ENCODE assay signal across 8 cellular contexts in the genomic region with DNA sequence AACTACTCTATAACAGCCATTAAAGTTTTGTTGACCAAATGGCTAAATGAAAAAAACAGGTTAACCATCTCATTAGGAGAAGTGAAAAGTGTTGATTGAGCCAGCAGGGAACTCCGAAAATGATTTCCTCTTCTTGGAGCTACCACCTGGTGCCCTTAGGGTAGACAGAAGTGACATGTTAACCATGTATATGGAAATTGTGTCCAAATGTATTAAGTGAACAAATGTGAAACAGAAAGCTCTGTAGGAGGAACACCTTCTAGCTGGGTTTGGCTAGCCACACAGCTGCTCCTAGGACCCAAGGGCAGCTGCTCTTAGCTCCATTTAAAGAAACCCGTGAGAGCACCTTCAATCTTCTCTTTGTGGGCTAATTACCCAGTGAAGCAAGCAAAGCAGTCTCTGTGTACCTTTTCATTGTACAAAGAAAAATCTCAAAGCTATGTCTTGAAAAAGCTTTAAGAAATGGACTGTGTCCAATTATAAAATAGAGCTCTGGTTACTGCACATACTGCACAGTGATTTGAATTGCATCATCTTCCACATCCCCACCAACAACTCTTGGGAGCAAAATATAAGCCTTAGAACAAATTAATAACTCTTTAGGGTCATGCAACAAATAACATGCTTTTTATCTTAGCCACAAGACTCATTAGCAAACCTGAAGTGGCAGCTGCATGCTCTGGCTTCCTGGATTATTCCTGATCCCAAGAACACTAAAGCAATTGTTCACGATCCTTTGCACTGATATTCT. TPM values are rescaled to one million over a fixed set of nuclear protein-coding genes. Genes with fewer than 3 reads are reported as not detected.
DNase-seq lines count a peak whose midpoint lies in the region; ATAC-seq, FAIRE-seq and TF ChIP-seq lines count a peak whose summit lies in the region.

No MANE protein-coding gene starts in this region.

- no peak overlapping the region for H3K4me3 Mint-ChIP-seq in naive thymus-derived CD8-positive, alpha-beta T cell

- no peak overlapping the region for H3K9ac ChIP-seq in GM23248

- H3K27ac ChIP-seq in GM23248, result no peak overlapping the region
- H3K27ac ChIP-seq in osteoblast (ENCODE audit: low read depth, low read length), result no peak overlapping the region

- 0 out of 2 replicates have a peak overlapping the region, but pooled peaks have one; percentile 1 for H2AFZ ChIP-seq in GM23248
- H2AFZ ChIP-seq in osteoblast (ENCODE audit: low read length), result no peak overlapping the region

- no peaks in the 10 kb centered on the region for H3K9me3 Mint-ChIP-seq in naive thymus-derived CD8-positive, alpha-beta T cell

- no peak for FAIRE-seq in urothelium cell line (lab: Jason Lieb, UNC)

- H3K36me3 Mint-ChIP-seq in naive thymus-derived CD8-positive, alpha-beta T cell, result no peaks in the 10 kb centered on the region

- in situ Hi-C loops in GM23248 (cut with MboI), result no loop called here

- no peaks in the 10 kb centered on the region for H3K4me1 Mint-ChIP-seq in naive thymus-derived CD8-positive, alpha-beta T cell

- H3K9me2 ChIP-seq in GM23248 (ENCODE audit: insufficient read depth), result no peaks in the 10 kb centered on the region

- DNase-seq in GM23248 (no peak), LHCN-M2 (ENCODE audit: low read depth) (peak; percentile 12), inferior parietal cortex (ENCODE audit: extremely low spot score) (peak; percentile 21), hepatic stellate cell (ENCODE audit: low spot score) (no peak), urothelium cell line (ENCODE audit: low spot score) (no peak), osteoblast (ENCODE audit: insufficient read length, low spot score, missing footprints) (no peak)
- DNase-seq in naive thymus-derived CD8-positive, alpha-beta T cell, result no peak

- no peak for TF ChIP-seq CTCF in osteoblast (IDR thresholded peaks at IDR 0.05; ENCODE audit: extremely low read depth, low read depth, low read length)

- H3K4me1 ChIP-seq in GM23248 (ENCODE audit: insufficient read depth) (no peaks in the 10 kb centered on the region), osteoblast (ENCODE audit: insufficient read depth, low read length) (no peaks in the 10 kb centered on the region)

- H3K79me2 ChIP-seq in GM23248 (ENCODE audit: insufficient read depth) (no peaks in the 10 kb centered on the region), osteoblast (ENCODE audit: insufficient read depth, low read length) (no peaks in the 10 kb centered on the region)

- ATAC-seq in GM18517 (IDR thresholded peaks at IDR 0.05; ENCODE audit: unreplicated experiment), result peak; percentile 96
- ATAC-seq in naive thymus-derived CD8-positive, alpha-beta T cell, result no peak

- H3K4me3 ChIP-seq in GM23248 (no peak overlapping the region), osteoblast (ENCODE audit: insufficient read depth, low read length) (no peak overlapping the region)

- no peaks in the 10 kb centered on the region for H3K36me3 ChIP-seq in GM23248 (ENCODE audit: low read depth)
- no peaks in the 10 kb centered on the region for H3K36me3 ChIP-seq in osteoblast (ENCODE audit: insufficient read depth, low read length)

- H3K4me2 ChIP-seq in GM23248 (ENCODE audit: unreplicated experiment) (no peak overlapping the region), osteoblast (ENCODE audit: insufficient read depth, low read length) (no peak overlapping the region)

- POLR2A ChIA-PET in naive thymus-derived CD8-positive, alpha-beta T cell (lab: Charles Lee), result no interaction called here

- H3K27me3 ChIP-seq in GM23248 (replicated peaks; ENCODE audit: insufficient read depth) (peaks cover 33% of the 10 kb centered on the region), osteoblast (ENCODE audit: insufficient read depth, low read length) (no peaks in the 10 kb centered on the region)

- H3K9me3 ChIP-seq in GM23248 (ENCODE audit: low read depth), result no peaks in the 10 kb centered on the region
- no peaks in the 10 kb centered on the region for H3K9me3 ChIP-seq in osteoblast (ENCODE audit: low read depth, low read length)

- peaks cover 8 to 16% (median 15%) of the 10 kb centered on the region in 5 donors for H3K27me3 Mint-ChIP-seq in naive thymus-derived CD8-positive, alpha-beta T cell

- H4K20me1 ChIP-seq in GM23248 (ENCODE audit: insufficient read depth) (no peaks in the 10 kb centered on the region), osteoblast (ENCODE audit: insufficient read depth, low read length) (no peaks in the 10 kb centered on the region)

- no peaks in the 10 kb centered on the region for H3F3A ChIP-seq in GM23248 (ENCODE audit: insufficient read depth)

- 10 to 16% methylated on average over 3 of the region's 3 CpGs for WGBS in GM23248 (ENCODE audit: low coverage in 1 of 2, low lambda C conversion rate in 2 of 2, missing lambda C conversion rate in 2 of 2), 2 experiments

- H3K27ac Mint-ChIP-seq in naive thymus-derived CD8-positive, alpha-beta T cell, result no peak overlapping the region

RNA-seq across cellular contexts. Expression of a gene that starts 59.2 kb away (rescaled TPM):
- under 0.01 TPM in 1 of 2 replicates, not detected in the other for total RNA-seq in GM23248 (2014; rRNA removed; shearing (Covaris generic))
- 0.14 TPM in 1 of 2 replicates, not detected in the other for polyA plus RNA-seq in GM23248 (2016; fragmentation: Nextera tagmentation; extraction: Ambion mirVana)
- 1.2 and 2.0 TPM in 2 replicates for total RNA-seq in LHCN-M2 (2014; rRNA removed)
- polyA plus RNA-seq in LHCN-M2 (2012), result 0.38 TPM
- total RNA-seq in naive thymus-derived CD8-positive, alpha-beta T cell, result under 1 TPM; 0.11 to 0.21 TPM
- polyA plus RNA-seq in naive thymus-derived CD8-positive, alpha-beta T cell, result not detected
- total RNA-seq in osteoblast, result under 0.01 TPM in 1 of 2 replicates, not detected in the other

Comparison
In these comparisons a context has a peak if more than half of its experiments do, and no peak if none do; other contexts are left out.
1. DNase-seq: peak in LHCN-M2 (single experiment) and inferior parietal cortex (single experiment); none in GM23248 (single experiment), naive thymus-derived CD8-positive, alpha-beta T cell (0 of 10), hepatic stellate cell (single experiment), urothelium cell line (single experiment) and osteoblast (single experiment).